9 cellular contexts compared by ENCODE assay signal in the genomic region with DNA sequence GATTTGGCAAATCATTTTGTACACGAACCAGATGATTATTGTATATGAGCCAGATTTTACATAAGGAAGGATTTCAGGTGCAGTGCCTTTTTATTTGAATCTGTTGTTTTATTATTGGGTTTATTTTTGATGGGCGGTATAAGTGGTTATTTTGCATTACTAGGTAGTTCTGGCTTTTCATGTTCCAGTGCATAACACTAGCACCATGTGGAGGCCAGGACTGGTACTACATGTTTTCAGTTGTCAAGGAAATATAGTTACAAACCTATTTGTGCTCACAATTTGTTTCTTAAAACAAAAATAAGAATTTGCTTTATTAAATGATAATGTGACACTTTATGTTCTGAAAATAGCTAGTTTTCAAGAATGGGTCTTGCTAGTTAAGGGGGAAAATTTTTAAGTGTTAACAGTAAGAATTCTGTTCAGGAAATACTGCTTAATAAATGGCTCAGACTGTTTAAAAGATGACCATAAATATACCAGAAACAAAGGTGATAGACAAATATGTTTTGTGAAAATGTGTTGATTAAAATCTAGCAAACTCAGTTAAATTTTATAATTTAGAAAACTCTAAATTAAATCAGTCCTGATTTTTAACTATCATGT. TPM values are rescaled to one million over a fixed set of nuclear protein-coding genes. Genes with fewer than 3 reads are reported as not detected.
DNase-seq lines count a peak whose midpoint lies in the region; ATAC-seq and TF ChIP-seq lines count a peak whose summit lies in the region.
"Had no signal": no experiment of that assay in that cellular context is flagged by ENCODE, and none has a peak within 500 bp of the region (broad histone marks: within the 10 kb centered on the region; RNA-seq: fewer than 3 reads in every experiment).

No MANE protein-coding gene starts in this region.

- ATAC-seq in GM21390 (IDR thresholded peaks at IDR 0.05; ENCODE audit: unreplicated experiment) (peak; percentile 88), IMR-90 (ENCODE audit: low read depth) (peak; percentile 88), HG02970 (IDR thresholded peaks at IDR 0.05; ENCODE audit: low FRiP score, unreplicated experiment) (no peak)

- no TSS peak for BruUV-seq in IMR-90 (replicated peaks; lab: Mats Ljungman, UMichigan)

- H3K18ac ChIP-seq in IMR-90 (ENCODE audit: low read depth, low read length), result no peak overlapping the region

- no peak overlapping the region for H2AK5ac ChIP-seq in IMR-90 (ENCODE audit: low read depth, low read length)

- DNase-seq in IMR-90, result peak; percentile 61
- DNase-seq in SHP77 (lab: John Stamatoyannopoulos, UW), result peak; percentile 17 to 43
- DNase-seq in fibroblast of the conjunctiva (ENCODE audit: low read depth), result peak; percentile 56
- peak; percentile 33 for DNase-seq in stromal cell of bone marrow (ENCODE audit: low read depth)
- no peak for DNase-seq in GM19240 (ENCODE audit: insufficient read length, low spot score)

- H2BK15ac ChIP-seq in IMR-90 (ENCODE audit: low read depth, low read length), result no peak overlapping the region

- TF ChIP-seq POLR2A in IMR-90 (IDR thresholded peaks at IDR 0.05; ENCODE audit: low read depth, low read length), result 0 out of 2 replicates have a peak, but pooled peaks have one; percentile 25

- H2BK5ac ChIP-seq in IMR-90 (ENCODE audit: low read depth, low read length, poor library complexity, severe bottlenecking), result no peak overlapping the region

- POLR2A ChIA-PET in IMR-90 (lab: Charles Lee; ENCODE audit: unreplicated experiment), result no interaction called here

- no peak overlapping the region for H4K91ac ChIP-seq in IMR-90 (ENCODE audit: insufficient read depth, low read depth, low read length)

- CTCF ChIA-PET in IMR-90 (lab: Yijun Ruan, JAX), result interaction anchor here (0.6 to 1.4 kb wide), 6 partner anchors 13 to 842 kb away, joined by 3 to 5 read pairs (median 3); no protein-coding TSS in a partner anchor

- H3K9me3 ChIP-seq in DOHH2 (ENCODE audit: control insufficient read depth, insufficient read depth, low read length), result no peaks in the 10 kb centered on the region
- H3K9me3 ChIP-seq in IMR-90 (ENCODE audit: control insufficient read depth, insufficient read depth, low read length), result no peaks in the 10 kb centered on the region

- H2BK120ac ChIP-seq in IMR-90 (ENCODE audit: low read depth, low read length), result no peak overlapping the region

- no CpG with 5 or more reads among the region's 2 CpGs for WGBS in IMR-90 (ENCODE audit: extremely low coverage in 2 of 2, insufficient read length in 1 of 2), 2 experiments

- TF ChIP-seq CTCF in DOHH2 (IDR thresholded peaks at IDR 0.05; ENCODE audit: low read depth, low read length, poor library complexity, severe bottlenecking), result peak; percentile 77
- peak; percentile 91 for TF ChIP-seq CTCF in IMR-90 (conservative IDR thresholded peaks at IDR 0.05; ENCODE audit: low read depth, low read length)

- no peaks in the 10 kb centered on the region for H3F3A ChIP-seq in DOHH2 (ENCODE audit: control insufficient read depth, insufficient read depth)

- intact Hi-C loops in IMR-90 (cut with micrococcal nuclease), result loop anchor here (1.0 kb wide), 2 partner anchors 245 to 290 kb away; no protein-coding TSS in a partner anchor

- no peaks in the 10 kb centered on the region for H3K79me1 ChIP-seq in IMR-90 (ENCODE audit: low read depth in 1 of 2, low read length in 2 of 2)

- no peak overlapping the region for H3K14ac ChIP-seq in IMR-90 (replicated peaks; ENCODE audit: low read depth, low read length)

- no peak overlapping the region for H3K23ac ChIP-seq in IMR-90 (ENCODE audit: low read depth, low read length)

- H3K4me1 ChIP-seq in DOHH2 (ENCODE audit: control insufficient read depth, low read length) (no peaks in the 10 kb centered on the region), IMR-90 (ENCODE audit: control insufficient read depth, insufficient read depth, low read length) (no peaks in the 10 kb centered on the region)

- no peaks in the 10 kb centered on the region for H3K79me2 ChIP-seq in DOHH2 (ENCODE audit: control insufficient read depth, low read length)

- no peak overlapping the region for H2BK20ac ChIP-seq in IMR-90 (ENCODE audit: low read depth, low read length)

- no peaks in the 10 kb centered on the region for H4K20me1 ChIP-seq in DOHH2 (ENCODE audit: control insufficient read depth, insufficient read depth, low read depth, low read length)
- H4K20me1 ChIP-seq in IMR-90 (ENCODE audit: insufficient read depth, low read length), result no peaks in the 10 kb centered on the region

- H3K36me3 ChIP-seq in DOHH2 (ENCODE audit: control insufficient read depth, low read length) (no peaks in the 10 kb centered on the region), IMR-90 (ENCODE audit: control insufficient read depth, insufficient read depth, low read length) (no peaks in the 10 kb centered on the region)

- H3K4ac ChIP-seq in IMR-90 (ENCODE audit: low read depth, low read length), result no peak overlapping the region

- H3K9me2 ChIP-seq in DOHH2 (replicated peaks; ENCODE audit: control insufficient read depth, low read length), result no peaks in the 10 kb centered on the region

- H3K27me3 ChIP-seq in DOHH2 (ENCODE audit: control insufficient read depth, low read length), result no peaks in the 10 kb centered on the region
- peaks cover 8% of the 10 kb centered on the region for H3K27me3 ChIP-seq in IMR-90 (ENCODE audit: control insufficient read depth, insufficient read depth, low read length)

- H4K5ac ChIP-seq in IMR-90 (ENCODE audit: low read depth, low read length), result no peak overlapping the region

- H2AK9ac ChIP-seq in IMR-90 (replicated peaks; ENCODE audit: low read depth, low read length, poor library complexity), result no peak overlapping the region

- no peak overlapping the region for H2AFZ ChIP-seq in IMR-90 (replicated peaks; ENCODE audit: low read length, poor library complexity)

- no peak overlapping the region for H3K56ac ChIP-seq in IMR-90 (ENCODE audit: extremely low read depth, insufficient read depth, low read length)

- H4K8ac ChIP-seq in IMR-90 (ENCODE audit: low read depth in 2 of 2, low read length in 2 of 2), result no peak overlapping the region

- in situ Hi-C loops in IMR-90 (cut with MboI; ENCODE audit: low sequenced_read_pairs), result loop anchor here (5.0 kb wide), 1 partner anchor 249 kb away; no protein-coding TSS in a partner anchor

- no peak overlapping the region for H3K27ac ChIP-seq in DOHH2 (ENCODE audit: low read depth, low read length)
- H3K27ac ChIP-seq in IMR-90 (ENCODE audit: insufficient read depth, low read length), result no peak overlapping the region
- H3K27ac ChIP-seq: skin epidermis had no signal

- peak; percentile 94 for TF ChIP-seq RAD21 in IMR-90 (IDR thresholded peaks at IDR 0.05; ENCODE audit: low read length)

- H3K9ac ChIP-seq in IMR-90 (ENCODE audit: low read depth, low read length), result no peak overlapping the region

- H3K9me1 ChIP-seq in IMR-90 (ENCODE audit: insufficient read depth, low read length), result no peaks in the 10 kb centered on the region

- H3K4me2 ChIP-seq in DOHH2 (ENCODE audit: low read length) (no peak overlapping the region), IMR-90 (ENCODE audit: low read depth, low read length) (no peak overlapping the region)

- H3K4me3 ChIP-seq in DOHH2 (ENCODE audit: low read length), result no peak overlapping the region
- H3K4me3 ChIP-seq in IMR-90 (ENCODE audit: insufficient read depth, low read depth, low read length), result no peak overlapping the region
- H3K4me3 ChIP-seq: skin epidermis had no signal

- dilution Hi-C loops in IMR-90 (cut with HindIII; ENCODE audit: low sequenced_read_pairs, unreplicated experiment), result no loop called here

TF ChIP-seq in IMR-90, 13 proteins besides CTCF, POLR2A, EP300 and RAD21:
- TF ChIP-seq, protein P1, sequence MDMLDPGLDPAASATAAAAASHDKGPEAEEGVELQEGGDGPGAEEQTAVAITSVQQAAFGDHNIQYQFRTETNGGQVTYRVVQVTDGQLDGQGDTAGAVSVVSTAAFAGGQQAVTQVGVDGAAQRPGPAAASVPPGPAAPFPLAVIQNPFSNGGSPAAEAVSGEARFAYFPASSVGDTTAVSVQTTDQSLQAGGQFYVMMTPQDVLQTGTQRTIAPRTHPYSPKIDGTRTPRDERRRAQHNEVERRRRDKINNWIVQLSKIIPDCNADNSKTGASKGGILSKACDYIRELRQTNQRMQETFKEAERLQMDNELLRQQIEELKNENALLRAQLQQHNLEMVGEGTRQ (IDR thresholded peaks at IDR 0.05; ENCODE audit: low read depth, low read length), result no peak
- TF ChIP-seq SMC3 (IDR thresholded peaks at IDR 0.05; ENCODE audit: low read depth, low read length) (peak; percentile 85), BHLHE40 (IDR thresholded peaks at IDR 0.05; ENCODE audit: low read depth, low read length) (no peak), RFX5 (IDR thresholded peaks at IDR 0.05; ENCODE audit: low read depth, low read length) (no peak), CHD1 (IDR thresholded peaks at IDR 0.05; ENCODE audit: low read depth, low read length) (no peak)
- TF ChIP-seq, protein P2, sequence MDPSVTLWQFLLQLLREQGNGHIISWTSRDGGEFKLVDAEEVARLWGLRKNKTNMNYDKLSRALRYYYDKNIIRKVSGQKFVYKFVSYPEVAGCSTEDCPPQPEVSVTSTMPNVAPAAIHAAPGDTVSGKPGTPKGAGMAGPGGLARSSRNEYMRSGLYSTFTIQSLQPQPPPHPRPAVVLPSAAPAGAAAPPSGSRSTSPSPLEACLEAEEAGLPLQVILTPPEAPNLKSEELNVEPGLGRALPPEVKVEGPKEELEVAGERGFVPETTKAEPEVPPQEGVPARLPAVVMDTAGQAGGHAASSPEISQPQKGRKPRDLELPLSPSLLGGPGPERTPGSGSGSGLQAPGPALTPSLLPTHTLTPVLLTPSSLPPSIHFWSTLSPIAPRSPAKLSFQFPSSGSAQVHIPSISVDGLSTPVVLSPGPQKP (IDR thresholded peaks at IDR 0.05; ENCODE audit: borderline replicate concordance, low read depth, low read length), result no peak

RNA-seq across cellular contexts. Expression of a gene that starts 7.1 kb away (rescaled TPM):
- 0.72 and 1.1 TPM in 2 replicates for total RNA-seq in IMR-90 (2012; rRNA removed)
- polyA plus RNA-seq in IMR-90 (2012; rRNA removed), result 0.31 and 0.42 TPM in 2 replicates
- 0.04 and 0.21 TPM in 2 replicates for polyA plus RNA-seq in IMR-90 (2012; cell fraction: cytosol; rRNA removed)
- 0.06 TPM in 1 of 2 replicates, not detected in the other for polyA plus RNA-seq in IMR-90 (2012; cell fraction: nucleus; rRNA removed; ENCODE audit: low replicate concordance)
